9 cellular contexts compared by ENCODE assay signal in genomic region chr18:33576999-33577687, GRCh38. TPM values are rescaled to one million over a fixed set of nuclear protein-coding genes. Genes with fewer than 3 reads are reported as not detected.
A peak's percentile ranks its signal among the peaks of the same experiment; 100 is the strongest.
DNase-seq lines count a peak whose midpoint lies in the region; ATAC-seq and TF ChIP-seq lines count a peak whose summit lies in the region.
"Had no signal": no experiment of that assay in that cellular context is flagged by ENCODE, and none has a peak within 500 bp of the region (broad histone marks: within the 10 kb centered on the region; RNA-seq: fewer than 3 reads in every experiment).

No MANE protein-coding gene starts in this region.

- no peaks in the 10 kb centered on the region for H4K20me1 ChIP-seq in BLaER1
- H4K20me1 ChIP-seq in neural cell (ENCODE audit: insufficient read depth) = no peaks in the 10 kb centered on the region

- H3K36me3 ChIP-seq in BLaER1 (no peaks in the 10 kb centered on the region), endocrine pancreas (ENCODE audit: control insufficient read depth, insufficient read depth, low read length) (no peaks in the 10 kb centered on the region), neural cell (ENCODE audit: insufficient read depth, low read length) (no peaks in the 10 kb centered on the region)

- no peak for TF ChIP-seq RAD21 in neural cell (conservative IDR thresholded peaks at IDR 0.05)

- no peak for TF ChIP-seq EP300 in neural cell (conservative IDR thresholded peaks at IDR 0.05; ENCODE audit: poor library complexity, severe bottlenecking)

- H3F3A ChIP-seq in neural cell (ENCODE audit: insufficient read depth, low read length, poor library complexity, severe bottlenecking) = peaks cover 5% of the 10 kb centered on the region

- DNase-seq in MV-4-11 (lab: John Stamatoyannopoulos, UW) = peak; percentile 10
- no peak for DNase-seq in NCI-H2196 (lab: John Stamatoyannopoulos, UW; ENCODE audit: unreplicated experiment)
- no peak for DNase-seq in GM19238 (ENCODE audit: insufficient read length, low spot score)
- no peak for DNase-seq in left colon

- H3K9ac ChIP-seq in BLaER1 (peak overlapping the region; percentile 74; the same call in 1 of the 2 replicates), endocrine pancreas (ENCODE audit: control insufficient read depth, insufficient read depth, low read length) (peak overlapping the region; percentile 83), neural cell (ENCODE audit: low read length) (peak overlapping the region; percentile 86)

- H3K79me2 ChIP-seq in neural cell (replicated peaks; ENCODE audit: insufficient read depth, low read length) = peaks cover 48% of the 10 kb centered on the region

- H3K9me3 ChIP-seq in BLaER1 (peaks cover 12% of the 10 kb centered on the region), endocrine pancreas (ENCODE audit: control insufficient read depth, low read length) (no peaks in the 10 kb centered on the region), neural cell (ENCODE audit: low read length) (no peaks in the 10 kb centered on the region)

- peak overlapping the region; percentile 90 for H2AFZ ChIP-seq in neural cell (ENCODE audit: low read depth, low read length)

- TF ChIP-seq CTCF in neural cell (IDR thresholded peaks at IDR 0.05; ENCODE audit: poor library complexity, severe bottlenecking) = no peak

- H3K4me3 ChIP-seq in BLaER1 = peak overlapping the region; percentile 73
- H3K4me3 ChIP-seq in endocrine pancreas (ENCODE audit: control insufficient read depth, insufficient read depth, low read length) = peak overlapping the region; percentile 94
- peak overlapping the region; percentile 81 for H3K4me3 ChIP-seq in neural cell (ENCODE audit: low read length)

- intact Hi-C loops in left colon (cut with DNase I, micrococcal nuclease) = no loop called here

- H3K4me1 ChIP-seq in BLaER1 (peaks cover 18% of the 10 kb centered on the region), endocrine pancreas (ENCODE audit: control insufficient read depth, insufficient read depth, low read length) (peaks cover 23% of the 10 kb centered on the region)

- ATAC-seq in HG03196 (IDR thresholded peaks at IDR 0.05; ENCODE audit: unreplicated experiment) = no peak
- ATAC-seq in left colon = no peak

- H3K4me2 ChIP-seq in BLaER1 (peak overlapping the region; percentile 77), neural cell (ENCODE audit: low read length) (peak overlapping the region; percentile 52)

- H3K27ac ChIP-seq in BLaER1 (peak overlapping the region; percentile 66), neural cell (ENCODE audit: low read length) (peak overlapping the region; percentile 88)

- peaks cover 21% of the 10 kb centered on the region for H3K27me3 ChIP-seq in BLaER1
- no peaks in the 10 kb centered on the region for H3K27me3 ChIP-seq in endocrine pancreas (ENCODE audit: control insufficient read depth, insufficient read depth, low read length)
- no peaks in the 10 kb centered on the region for H3K27me3 ChIP-seq in neural cell (ENCODE audit: insufficient read depth, low read depth, low read length)

- H3K9me2 ChIP-seq in neural cell (ENCODE audit: insufficient read depth, low read length) = no peaks in the 10 kb centered on the region

TF ChIP-seq in neural cell, 6 proteins besides CTCF, POLR2A, EP300 and RAD21:
- TF ChIP-seq REST (IDR thresholded peaks at IDR 0.05; ENCODE audit: borderline replicate concordance) (no peak), SMC3 (conservative IDR thresholded peaks at IDR 0.05; ENCODE audit: poor library complexity) (no peak), EZH2 (IDR thresholded peaks at IDR 0.05; ENCODE audit: borderline replicate concordance, insufficient read depth, low read length, poor library complexity, severe bottlenecking) (no peak), POLR2AphosphoS5 (IDR thresholded peaks at IDR 0.05) (no peak), MXI1 (conservative IDR thresholded peaks at IDR 0.05; ENCODE audit: poor library complexity, severe bottlenecking) (no peak), TAF1 (IDR thresholded peaks at IDR 0.05; ENCODE audit: low read depth) (no peak)

RNA-seq across cellular contexts. Expression of gene ASXL3, which starts 0.9 kb away (rescaled TPM):
- 14.4 and 15.2 TPM in 2 replicates for polyA plus RNA-seq in neural cell
- polyA minus RNA-seq in neural cell = 103 and 144 TPM in 2 replicates
- total RNA-seq in left colon = 1 to 10 TPM; 1.3 to 4.4 TPM
- total RNA-seq: myocyte had no signal
